In the genomic region with DNA sequence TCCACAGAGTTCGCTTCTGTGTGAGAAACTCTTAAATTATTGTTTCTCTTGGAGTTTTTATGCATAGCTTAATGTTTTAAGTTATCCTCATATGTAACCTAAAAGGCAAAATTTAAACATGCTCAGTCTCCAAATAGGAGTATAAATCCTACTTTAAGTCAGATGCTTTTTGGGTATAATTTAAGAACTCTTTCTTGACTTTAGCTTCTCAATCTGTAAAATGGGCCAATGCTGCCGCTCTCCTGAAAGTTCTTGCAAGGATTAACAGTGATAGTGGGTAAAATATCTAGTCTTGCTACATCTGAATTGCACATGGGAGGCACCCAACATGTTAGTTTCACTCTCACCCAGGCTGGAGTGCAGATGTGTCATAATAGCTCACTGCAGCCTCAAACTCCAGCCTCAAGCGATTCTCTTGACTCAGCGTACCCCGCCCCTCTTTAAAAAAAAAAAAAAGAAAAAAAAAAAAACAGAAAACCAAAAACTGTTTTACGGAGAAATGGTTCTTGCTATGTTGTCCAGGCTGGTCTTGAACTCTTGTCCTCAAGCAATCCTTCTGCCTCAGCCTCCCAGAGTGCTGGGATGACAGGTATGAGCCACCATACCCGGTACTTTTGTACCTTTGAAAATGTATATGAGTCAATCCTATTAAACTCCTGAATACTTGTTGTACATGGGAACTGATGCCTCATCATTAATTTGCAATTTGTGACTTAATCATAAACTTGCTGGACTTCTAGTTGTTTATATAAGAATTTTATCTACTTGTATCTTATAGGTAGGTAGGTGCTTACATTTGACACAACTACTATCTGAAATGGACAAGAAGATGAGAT, we compare ENCODE assay signal across 1 cellular context.
TF ChIP-seq lines count a peak whose summit lies in the region.

No MANE protein-coding gene starts in this region.

TF ChIP-seq in GM12878, 131 proteins besides CTCF, POLR2A, EP300 and RAD21:
- TF ChIP-seq, protein P1, sequence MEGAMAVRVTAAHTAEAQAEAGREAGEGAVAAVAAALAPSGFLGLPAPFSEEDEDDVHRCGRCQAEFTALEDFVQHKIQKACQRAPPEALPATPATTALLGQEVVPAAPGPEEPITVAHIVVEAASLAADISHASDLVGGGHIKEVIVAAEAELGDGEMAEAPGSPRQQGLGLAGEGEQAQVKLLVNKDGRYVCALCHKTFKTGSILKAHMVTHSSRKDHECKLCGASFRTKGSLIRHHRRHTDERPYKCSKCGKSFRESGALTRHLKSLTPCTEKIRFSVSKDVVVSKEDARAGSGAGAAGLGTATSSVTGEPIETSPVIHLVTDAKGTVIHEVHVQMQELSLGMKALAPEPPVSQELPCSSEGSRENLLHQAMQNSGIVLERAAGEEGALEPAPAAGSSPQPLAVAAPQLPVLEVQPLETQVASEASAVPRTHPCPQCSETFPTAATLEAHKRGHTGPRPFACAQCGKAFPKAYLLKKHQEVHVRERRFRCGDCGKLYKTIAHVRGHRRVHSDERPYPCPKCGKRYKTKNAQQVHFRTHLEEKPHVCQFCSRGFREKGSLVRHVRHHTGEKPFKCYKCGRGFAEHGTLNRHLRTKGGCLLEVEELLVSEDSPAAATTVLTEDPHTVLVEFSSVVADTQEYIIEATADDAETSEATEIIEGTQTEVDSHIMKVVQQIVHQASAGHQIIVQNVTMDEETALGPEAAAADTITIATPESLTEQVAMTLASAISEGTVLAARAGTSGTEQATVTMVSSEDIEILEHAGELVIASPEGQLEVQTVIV (IDR thresholded peaks at IDR 0.05; ENCODE audit: borderline replicate concordance, partially characterized antibody) = no peak
- TF ChIP-seq NFIC (IDR thresholded peaks at IDR 0.05; ENCODE audit: low read depth, low read length) (0 out of 2 replicates have a peak, but pooled peaks have one; percentile 19), HDAC2 (IDR thresholded peaks at IDR 0.05) (no peak), ZBTB11 (CRISPR knock-in tag; IDR thresholded peaks at IDR 0.05) (no peak)
- TF ChIP-seq, protein P2, sequence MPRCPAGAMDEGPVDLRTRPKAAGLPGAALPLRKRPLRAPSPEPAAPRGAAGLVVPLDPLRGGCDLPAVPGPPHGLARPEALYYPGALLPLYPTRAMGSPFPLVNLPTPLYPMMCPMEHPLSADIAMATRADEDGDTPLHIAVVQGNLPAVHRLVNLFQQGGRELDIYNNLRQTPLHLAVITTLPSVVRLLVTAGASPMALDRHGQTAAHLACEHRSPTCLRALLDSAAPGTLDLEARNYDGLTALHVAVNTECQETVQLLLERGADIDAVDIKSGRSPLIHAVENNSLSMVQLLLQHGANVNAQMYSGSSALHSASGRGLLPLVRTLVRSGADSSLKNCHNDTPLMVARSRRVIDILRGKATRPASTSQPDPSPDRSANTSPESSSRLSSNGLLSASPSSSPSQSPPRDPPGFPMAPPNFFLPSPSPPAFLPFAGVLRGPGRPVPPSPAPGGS (IDR thresholded peaks at IDR 0.05; ENCODE audit: borderline replicate concordance, insufficient read depth, low read depth, low read length, poor library complexity, severe bottlenecking) = peak; percentile 57
